In genomic region chr22:20231499-20232236, GRCh38 we compare ENCODE assay signal across 1 cellular context.
TF ChIP-seq lines count a peak whose summit lies in the region.

No MANE protein-coding gene starts in this region.

TF ChIP-seq in GM23338, 12 proteins besides CTCF, POLR2A, EP300 and RAD21 (continued from another document):
- TF ChIP-seq ZNF462 (CRISPR knock-in tag; IDR thresholded peaks at IDR 0.05), result no peak
- no peak for TF ChIP-seq STAT1 (IDR thresholded peaks at IDR 0.05; ENCODE audit: unreplicated experiment)
- no peak for TF ChIP-seq EZH2phosphoT487 (IDR thresholded peaks at IDR 0.05; ENCODE audit: unreplicated experiment)
- TF ChIP-seq NANOG (IDR thresholded peaks at IDR 0.05; ENCODE audit: borderline replicate concordance), result no peak
- TF ChIP-seq POLR2AphosphoS5 (IDR thresholded peaks at IDR 0.05; ENCODE audit: low read depth), result no peak
- TF ChIP-seq ZNF114 (CRISPR knock-in tag; IDR thresholded peaks at IDR 0.05), result no peak
- no peak for TF ChIP-seq JUNB (IDR thresholded peaks at IDR 0.05; ENCODE audit: unreplicated experiment)
- TF ChIP-seq CREB1 (CRISPR knock-in tag; IDR thresholded peaks at IDR 0.05; ENCODE audit: low read depth), result no peak
